Comparison of ENCODE assay signal across 16 cellular contexts in the genomic region with DNA sequence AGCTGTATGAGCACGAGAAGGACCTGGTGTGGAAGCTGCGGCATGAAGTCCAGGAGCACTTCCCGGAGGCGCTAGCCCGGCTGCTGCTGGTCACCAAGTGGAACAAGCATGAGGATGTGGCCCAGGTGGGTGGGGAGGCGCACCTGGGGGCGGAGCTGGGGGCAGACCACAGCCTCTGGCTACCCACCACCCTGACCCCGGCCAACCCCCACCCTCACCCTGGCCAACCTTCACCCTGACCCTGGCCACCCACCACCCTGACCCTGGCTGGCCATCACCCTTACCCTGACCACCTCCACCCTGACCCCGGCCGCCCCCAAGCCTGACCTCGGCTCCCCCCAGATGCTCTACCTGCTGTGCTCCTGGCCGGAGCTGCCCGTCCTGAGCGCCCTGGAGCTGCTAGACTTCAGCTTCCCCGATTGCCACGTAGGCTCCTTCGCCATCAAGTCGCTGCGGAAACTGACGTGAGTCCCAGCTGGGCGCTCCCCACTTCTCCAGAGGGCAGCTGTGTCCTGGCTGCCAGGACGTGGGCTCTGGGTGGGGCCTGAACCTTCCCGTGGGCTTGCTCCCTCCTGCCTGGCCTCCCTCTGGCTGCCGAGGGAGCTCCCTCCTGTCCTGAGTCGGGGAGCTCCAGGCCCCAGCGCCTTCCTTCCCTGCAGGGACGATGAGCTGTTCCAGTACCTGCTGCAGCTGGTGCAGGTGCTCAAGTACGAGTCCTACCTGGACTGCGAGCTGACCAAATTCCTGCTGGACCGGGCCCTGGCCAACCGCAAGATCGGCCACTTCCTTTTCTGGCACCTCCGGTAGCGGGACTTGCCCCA.
A peak's percentile ranks its signal among the peaks of the same experiment; 100 is the strongest.
DNase-seq lines count a peak whose midpoint lies in the region; ATAC-seq and TF ChIP-seq lines count a peak whose summit lies in the region.
"Had no signal": no experiment of that assay in that cellular context is flagged by ENCODE, and none has a peak within 500 bp of the region (broad histone marks: within the 10 kb centered on the region; RNA-seq: fewer than 3 reads in every experiment).

No MANE protein-coding gene starts in this region.

- peaks cover 81% of the 10 kb centered on the region for H3K36me3 Mint-ChIP-seq in activated CD4-positive, alpha-beta T cell treated with anti-CD3 and anti-CD28 coated beads, Interleukin-2, amount 10 ng/mL, durations not matched to agents 24 days and 14 days (ENCODE audit: low read depth)
- H3K36me3 Mint-ChIP-seq in IgD-negative memory B cell, result peaks cover 2% of the 10 kb centered on the region
- peaks cover 65% of the 10 kb centered on the region for H3K36me3 Mint-ChIP-seq in activated naive CD8-positive, alpha-beta T cell treated with anti-CD3 and anti-CD28 coated beads, Interleukin-2, amount 10 ng/mL, durations not matched to agents 7 days and 5 days

- H3K9me3 ChIP-seq in neutrophil, result peaks cover 19% of the 10 kb centered on the region
- H3K9me3 ChIP-seq: thyroid gland had no signal

- no peak for DNase-seq in activated CD4-positive, alpha-beta T cell treated with anti-CD3 and anti-CD28 coated beads, Interleukin-2, amount 10 ng/mL, durations not matched to agents 24 days and 14 days
- DNase-seq in activated CD4-positive, alpha-beta T cell treated with anti-CD3 and anti-CD28 coated beads for 1 hour, result no peak
- peak; percentile 50 for DNase-seq in activated naive CD8-positive, alpha-beta T cell treated with anti-CD3 and anti-CD28 coated beads, Interleukin-2, amount 10 ng/mL, durations not matched to agents 7 days and 5 days
- DNase-seq in GM13977 (ENCODE audit: low spot score), result no peak
- DNase-seq: NCI-H1092, NCI-H748 treated with DMSO at 0.1 percent for 48 hours had no signal

- in situ Hi-C loops in GM13977 (cut with MboI; ENCODE audit: low pct_unique_long_range_greater_than_20kb, low sequenced_read_pairs, unreplicated experiment), result no loop called here

- no peaks in the 10 kb centered on the region for H3K9me3 Mint-ChIP-seq in activated CD4-positive, alpha-beta T cell treated with anti-CD3 and anti-CD28 coated beads, Interleukin-2, amount 10 ng/mL, durations not matched to agents 24 days and 14 days
- H3K9me3 Mint-ChIP-seq in IgD-negative memory B cell, result no peaks in the 10 kb centered on the region
- no peaks in the 10 kb centered on the region for H3K9me3 Mint-ChIP-seq in activated naive CD8-positive, alpha-beta T cell treated with anti-CD3 and anti-CD28 coated beads, Interleukin-2, amount 10 ng/mL, durations not matched to agents 7 days and 5 days

- TF ChIP-seq CTCF in neutrophil (IDR thresholded peaks at IDR 0.05) (no peak), GM13977 (IDR thresholded peaks at IDR 0.05; ENCODE audit: extremely low read depth, insufficient read depth, missing control alignments) (no peak)

- H3K4me1 ChIP-seq in neutrophil (ENCODE audit: control insufficient read depth in 1 of 2, insufficient read depth in 1 of 2, low read depth in 1 of 2, low read length in 1 of 2), result peaks cover 6 to 19% of the 10 kb centered on the region in 2 experiments
- H3K4me1 ChIP-seq: neural progenitor cell, thyroid gland had no signal

- intact Hi-C loops in activated CD4-positive, alpha-beta T cell treated with anti-CD3 and anti-CD28 coated beads, Interleukin-2, amount 10 ng/mL, durations not matched to agents 24 days and 14 days (cut with micrococcal nuclease), result loop anchor here (10.0 kb wide), 1 partner anchor 104 kb away; a partner anchor contains a TSS

- H3K4me3 ChIP-seq in neutrophil (ENCODE audit: low read depth in 1 of 2, low read length in 1 of 2), result no peak overlapping the region
- H3K4me3 ChIP-seq: gastroesophageal sphincter, lung, neural progenitor cell, thyroid gland had no signal

- H3K27ac ChIP-seq in neutrophil, result peak overlapping the region; percentile 35
- H3K27ac ChIP-seq: gastroesophageal sphincter, neural progenitor cell, thyroid gland had no signal

- ATAC-seq in activated naive CD8-positive, alpha-beta T cell treated with anti-CD3 and anti-CD28 coated beads, Interleukin-2, amount 10 ng/mL, durations not matched to agents 7 days and 5 days (ENCODE audit: low read depth), result no peak
- no peak for ATAC-seq in HG03442 (IDR thresholded peaks at IDR 0.05; ENCODE audit: unreplicated experiment)
- no peak for ATAC-seq in GM21825 (IDR thresholded peaks at IDR 0.05; ENCODE audit: unreplicated experiment)
- ATAC-seq: gastroesophageal sphincter, sciatic nerve had no signal

- H3K27me3 Mint-ChIP-seq in activated CD4-positive, alpha-beta T cell treated with anti-CD3 and anti-CD28 coated beads, Interleukin-2, amount 10 ng/mL, durations not matched to agents 24 days and 14 days, result no peaks in the 10 kb centered on the region
- peaks cover 1% of the 10 kb centered on the region for H3K27me3 Mint-ChIP-seq in IgD-negative memory B cell
- H3K27me3 Mint-ChIP-seq in activated naive CD8-positive, alpha-beta T cell treated with anti-CD3 and anti-CD28 coated beads, Interleukin-2, amount 10 ng/mL, durations not matched to agents 7 days and 5 days, result no peaks in the 10 kb centered on the region

- H3K36me3 ChIP-seq in neutrophil, result peaks cover 100% of the 10 kb centered on the region
- H3K36me3 ChIP-seq: neural progenitor cell had no signal

- peak overlapping the region; percentile 72 for H3K27ac Mint-ChIP-seq in activated CD4-positive, alpha-beta T cell treated with anti-CD3 and anti-CD28 coated beads, Interleukin-2, amount 10 ng/mL, durations not matched to agents 24 days and 14 days
- peak overlapping the region; percentile 86 to 89 (median 87) for H3K27ac Mint-ChIP-seq in IgD-negative memory B cell
- peak overlapping the region; percentile 81 for H3K27ac Mint-ChIP-seq in activated naive CD8-positive, alpha-beta T cell treated with anti-CD3 and anti-CD28 coated beads, Interleukin-2, amount 10 ng/mL, durations not matched to agents 7 days and 5 days
- H3K27ac Mint-ChIP-seq: neural progenitor cell had no signal

- H3K27me3 ChIP-seq in neutrophil, result no peaks in the 10 kb centered on the region
- H3K27me3 ChIP-seq: gastroesophageal sphincter, neural progenitor cell, thyroid gland had no signal

- H3K4me3 Mint-ChIP-seq in activated CD4-positive, alpha-beta T cell treated with anti-CD3 and anti-CD28 coated beads, Interleukin-2, amount 10 ng/mL, durations not matched to agents 24 days and 14 days, result no peak overlapping the region
- H3K4me3 Mint-ChIP-seq in IgD-negative memory B cell, result no peak overlapping the region
- peak overlapping the region; percentile 68 for H3K4me3 Mint-ChIP-seq in activated naive CD8-positive, alpha-beta T cell treated with anti-CD3 and anti-CD28 coated beads, Interleukin-2, amount 10 ng/mL, durations not matched to agents 7 days and 5 days
- H3K4me3 Mint-ChIP-seq: CD14-positive monocyte, neural progenitor cell had no signal

- H3K4me1 Mint-ChIP-seq in activated CD4-positive, alpha-beta T cell treated with anti-CD3 and anti-CD28 coated beads, Interleukin-2, amount 10 ng/mL, durations not matched to agents 24 days and 14 days, result peaks cover 51% of the 10 kb centered on the region
- peaks cover 13 to 16% (median 14%) of the 10 kb centered on the region in 3 donors for H3K4me1 Mint-ChIP-seq in IgD-negative memory B cell
- peaks cover 49% of the 10 kb centered on the region for H3K4me1 Mint-ChIP-seq in activated naive CD8-positive, alpha-beta T cell treated with anti-CD3 and anti-CD28 coated beads, Interleukin-2, amount 10 ng/mL, durations not matched to agents 7 days and 5 days

- POLR2A ChIA-PET in activated naive CD8-positive, alpha-beta T cell treated with anti-CD3 and anti-CD28 coated beads, Interleukin-2, amount 10 ng/mL, durations not matched to agents 7 days and 5 days (lab: Charles Lee), result interaction anchor here (0.7 to 9.8 kb wide), 10 partner anchors 9 to 105 kb away, joined by 3 to 346 read pairs (median 6); a partner anchor contains a TSS
